ENCODE assay signal across 8 cellular contexts in the genomic region with DNA sequence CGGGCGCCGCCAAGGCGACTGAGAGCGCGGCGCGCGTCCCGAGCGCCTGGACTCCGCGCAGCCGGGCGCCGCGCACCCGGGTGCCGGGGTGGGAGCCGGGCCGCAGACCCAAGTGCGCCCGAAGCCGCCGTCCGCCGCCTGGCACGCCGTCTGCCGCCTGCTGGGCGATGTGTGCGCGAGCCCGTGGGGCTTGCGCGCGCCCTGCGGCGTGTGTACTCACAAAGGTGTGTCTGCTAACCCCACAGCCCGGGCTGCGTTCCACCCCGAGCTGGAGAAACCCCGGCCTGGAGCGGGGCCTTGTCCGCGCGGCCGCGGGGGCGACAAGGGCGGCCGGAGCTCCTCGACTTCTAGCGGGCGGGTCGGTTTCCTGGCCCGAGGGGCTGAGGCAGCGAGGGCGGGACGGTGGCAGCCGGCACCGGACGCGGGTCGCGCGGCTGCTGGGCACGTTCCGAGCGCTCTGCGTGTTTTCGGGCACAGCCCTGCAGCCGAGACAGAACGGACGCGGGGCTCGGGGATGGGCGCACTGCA. TPM values are rescaled to one million over a fixed set of nuclear protein-coding genes. Genes with fewer than 3 reads are reported as not detected.
DNase-seq lines count a peak whose midpoint lies in the region; ATAC-seq and TF ChIP-seq lines count a peak whose summit lies in the region.

No MANE protein-coding gene starts in this region.

- peaks cover 59% of the 10 kb centered on the region for H3K4me1 Mint-ChIP-seq in chondrocyte (ENCODE audit: low read depth)

- peak; percentile 78 for TF ChIP-seq CTCF in chondrocyte (IDR thresholded peaks at IDR 0.05)

- ATAC-seq in HG02623 (IDR thresholded peaks at IDR 0.05; ENCODE audit: unreplicated experiment): peak; percentile 20

- DNase-seq in NCI-H2029 (lab: John Stamatoyannopoulos, UW): peak; percentile 53
- DNase-seq in NCI-H2029 treated with DMSO at 0.1 percent for 48 hours (lab: John Stamatoyannopoulos, UW): no peak
- DNase-seq in NCI-H128 (lab: John Stamatoyannopoulos, UW; ENCODE audit: unreplicated experiment): peak; percentile 9
- peak; percentile 65 for DNase-seq in activated CD4-positive, alpha-beta T cell treated with anti-CD3 and anti-CD28 coated beads for 1 hour
- DNase-seq in chondrocyte (ENCODE audit: low spot score): peak; percentile 93
- DNase-seq in kidney glomerular epithelial cell (lab: John Stamatoyannopoulos, UW): peak; percentile 79
- peak; percentile 65 for DNase-seq in stimulated activated CD4-positive, alpha-beta T cell treated with anti-CD3 and anti-CD28 coated beads, Interleukin-1b, Interleukin-23, amount 100 ng/mL, for 48 hours

- peak overlapping the region; percentile 83 for H3K4me3 Mint-ChIP-seq in chondrocyte (ENCODE audit: unreplicated experiment)

- no peaks in the 10 kb centered on the region for H3K27me3 Mint-ChIP-seq in chondrocyte (ENCODE audit: low read depth)

- H3K27ac Mint-ChIP-seq in chondrocyte (ENCODE audit: unreplicated experiment): peak overlapping the region; percentile 95

- H3K9me3 Mint-ChIP-seq in chondrocyte (ENCODE audit: low read depth): no peaks in the 10 kb centered on the region

- H3K36me3 Mint-ChIP-seq in chondrocyte (ENCODE audit: low read depth): no peaks in the 10 kb centered on the region

RNA-seq across cellular contexts. Expression of gene ZSWIM6, which starts 1.1 kb away (rescaled TPM):
- 20.2 to 20.7 TPM (median 20.3 TPM) in 3 replicates for total RNA-seq in chondrocyte
